Comparison of ENCODE assay signal across 9 cellular contexts in the genomic region with DNA sequence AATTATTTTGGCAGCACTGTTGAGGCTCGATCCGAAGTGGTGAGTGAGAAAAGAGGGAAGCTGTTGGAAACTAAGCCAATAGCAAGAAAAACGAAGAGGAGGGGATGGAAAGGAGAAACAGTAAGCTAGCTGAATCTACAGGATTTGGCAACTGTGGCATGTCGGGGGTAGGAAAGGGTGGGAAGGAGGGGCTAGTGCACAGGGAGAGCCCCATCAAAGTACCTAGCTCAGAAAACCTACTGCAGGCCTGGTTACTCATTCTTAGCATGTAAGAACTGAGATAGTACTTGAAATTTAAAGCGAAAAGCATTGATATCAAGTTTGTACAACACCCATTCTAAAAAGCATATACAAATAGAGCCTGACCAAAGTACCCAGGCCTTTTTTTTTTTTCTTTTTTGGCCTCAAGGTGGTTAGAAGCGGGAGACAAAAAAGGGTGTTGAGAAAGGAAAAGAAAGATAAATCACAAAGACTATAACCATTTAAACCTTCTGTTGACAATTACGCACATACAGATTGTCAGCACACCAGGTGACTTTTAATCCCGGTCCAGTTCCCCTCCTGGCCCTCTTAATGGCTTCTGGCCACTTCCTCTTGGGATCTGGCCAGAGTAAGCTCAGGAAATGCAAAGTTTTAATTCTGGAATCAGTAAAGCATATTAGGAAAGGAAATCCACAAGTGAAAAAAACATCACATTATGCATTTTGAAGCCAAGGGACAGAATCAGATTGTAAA. TPM values are rescaled to one million over a fixed set of nuclear protein-coding genes. Genes with fewer than 3 reads are reported as not detected.
DNase-seq lines count a peak whose midpoint lies in the region; ATAC-seq and TF ChIP-seq lines count a peak whose summit lies in the region.
"Had no signal": no experiment of that assay in that cellular context is flagged by ENCODE, and none has a peak within 500 bp of the region (broad histone marks: within the 10 kb centered on the region; RNA-seq: fewer than 3 reads in every experiment).

No MANE protein-coding gene starts in this region.

- H3K9me3 Mint-ChIP-seq in osteocyte (ENCODE audit: unreplicated experiment) = peaks cover 3% of the 10 kb centered on the region

- WGBS in esophagus muscularis mucosa = 63% methylated on average over 8 of the region's 8 CpGs

- no peak overlapping the region for H3K27ac Mint-ChIP-seq in osteocyte (ENCODE audit: unreplicated experiment)

- no peak for TF ChIP-seq POLR2A in esophagus muscularis mucosa (IDR thresholded peaks at IDR 0.05; ENCODE audit: low read depth)

- peak overlapping the region in 3 of 4 donors; percentile 6 to 41 (median 29) for H3K27ac ChIP-seq in esophagus muscularis mucosa (replicated peaks in 1 of 4)

- H3K36me3 ChIP-seq in esophagus muscularis mucosa = peaks cover 0 to under 1% (median 0%) of the 10 kb centered on the region in 4 donors

- peaks cover 31% of the 10 kb centered on the region for H3K4me1 Mint-ChIP-seq in osteocyte (ENCODE audit: unreplicated experiment)

- H3K4me3 Mint-ChIP-seq in osteocyte (ENCODE audit: unreplicated experiment) = no peak overlapping the region

- DNase-seq in H4 (ENCODE audit: low spot score) (peak; percentile 13), esophagus muscularis mucosa (ENCODE audit: extremely low spot score) (no peak), omental fat pad (ENCODE audit: low spot score) (no peak), occipital lobe (lab: John Stamatoyannopoulos, UW) (no peak), NCI-H1436 (lab: John Stamatoyannopoulos, UW) (no peak), osteocyte (ENCODE audit: extremely low spot score, unreplicated experiment) (no peak)
- DNase-seq: effector CD8-positive, alpha-beta T cell had no signal

- ATAC-seq in omental fat pad (ENCODE audit: low FRiP score) (peak; percentile 81), GM19463 (IDR thresholded peaks at IDR 0.05; ENCODE audit: unreplicated experiment) (no peak)

- no peaks in the 10 kb centered on the region for H3K27me3 ChIP-seq in esophagus muscularis mucosa

- H3K9me3 ChIP-seq in esophagus muscularis mucosa = no peaks in the 10 kb centered on the region

- H3K36me3 Mint-ChIP-seq in osteocyte (ENCODE audit: unreplicated experiment) = peaks cover 2% of the 10 kb centered on the region

- H3K27me3 Mint-ChIP-seq in osteocyte (ENCODE audit: unreplicated experiment) = no peaks in the 10 kb centered on the region

- peaks cover 4 to 17% (median 11%) of the 10 kb centered on the region in 4 donors for H3K4me1 ChIP-seq in esophagus muscularis mucosa

- intact Hi-C loops in esophagus muscularis mucosa (cut with DNase I) = no loop called here

- no peak for TF ChIP-seq EP300 in esophagus muscularis mucosa (IDR thresholded peaks at IDR 0.05)

- TF ChIP-seq CTCF in esophagus muscularis mucosa (IDR thresholded peaks at IDR 0.05) (no peak), omental fat pad (IDR thresholded peaks at IDR 0.05) (no peak), osteocyte (IDR thresholded peaks at IDR 0.05) (no peak)

- no peak overlapping the region for H3K4me3 ChIP-seq in esophagus muscularis mucosa

TF ChIP-seq in PFSK-1, 5 proteins besides CTCF, POLR2A, EP300 and RAD21:
- TF ChIP-seq POLR2AphosphoS5 (IDR thresholded peaks at IDR 0.05; ENCODE audit: low read depth, low read length) = peak; percentile 54; the same call in 1 of the 2 replicates
- TF ChIP-seq FOXP2 (optimal IDR thresholded peaks at IDR 0.05; ENCODE audit: borderline replicate concordance, extremely low read depth, extremely low read length, insufficient read depth) = no peak

RNA-seq across cellular contexts. Expression of gene SLC16A1, which starts 50.4 kb away (rescaled TPM):
- 59.6 and 67.3 TPM in 2 replicates for total RNA-seq in H4 (2014; rRNA removed; shearing (Covaris generic))
- polyA plus RNA-seq in PFSK-1 (2012; ENCODE audit: insufficient read length, low read depth) = 163 TPM
- total RNA-seq in esophagus muscularis mucosa (10 to 100 TPM; 29.9 to 40.1 (median 33.7) TPM), omental fat pad (100 to 1,000 TPM in 2 of 4 donors, 10 to 100 TPM in 2; 15.1 to 125 (median 78.3) TPM), occipital lobe (82.2 TPM), osteocyte (58.7 and 60.0 TPM in 2 replicates)
